In genomic region chr7:27113991-27114866, GRCh38 we compare ENCODE assay signal across 9 cellular contexts. TPM values are rescaled to one million over a fixed set of nuclear protein-coding genes. Genes with fewer than 3 reads are reported as not detected.
DNase-seq lines count a peak whose midpoint lies in the region; ATAC-seq and TF ChIP-seq lines count a peak whose summit lies in the region.
"Had no signal": no experiment of that assay in that cellular context is flagged by ENCODE, and none has a peak within 500 bp of the region (broad histone marks: within the 10 kb centered on the region; RNA-seq: fewer than 3 reads in every experiment).

No MANE protein-coding gene starts in this region.

- in situ Hi-C loops in Panc1 (cut with HindIII; ENCODE audit: low pct_unique_long_range_greater_than_20kb, low sequenced_read_pairs): no loop called here

- 17 to 24% (median 23%) methylated on average over 16 to 27 of the region's 27 CpGs for WGBS in psoas muscle, 3 donors

- H3K4me3 ChIP-seq in Panc1 (ENCODE audit: low read depth in 2 of 2, low read length in 2 of 2): peak overlapping the region; percentile 60 to 92
- H3K4me3 ChIP-seq in fibroblast of pulmonary artery (replicated peaks; ENCODE audit: low read depth, low read length): peak overlapping the region; percentile 27
- peak overlapping the region; percentile 82 for H3K4me3 ChIP-seq in psoas muscle

- H3K4me1 ChIP-seq in Panc1 (ENCODE audit: control insufficient read depth, insufficient read depth, low read length) (peaks cover 61% of the 10 kb centered on the region), psoas muscle (peaks cover 30% of the 10 kb centered on the region)

- DNase-seq in DMS53 (lab: John Stamatoyannopoulos, UW): peak; percentile 68
- no peak for DNase-seq in Panc1 (ENCODE audit: low read depth, low spot score)
- no peak for DNase-seq in fibroblast of pulmonary artery (ENCODE audit: low read depth)
- DNase-seq in psoas muscle: peak; percentile 67 to 69
- DNase-seq in stimulated activated CD4-positive, alpha-beta T cell treated with anti-CD3 and anti-CD28 coated beads, Interleukin-12 subunit alpha, Interleukin-12 subunit beta, amount 100 ng/mL, for 4 hours: no peak
- DNase-seq in GM19240 (ENCODE audit: insufficient read length, low spot score): no peak
- no peak for DNase-seq in NCI-H510A treated with DMSO at 0.1 percent for 48 hours (lab: John Stamatoyannopoulos, UW)
- no peak for DNase-seq in mesenteric fat pad (ENCODE audit: low spot score)
- DNase-seq: DND-41 had no signal

- ATAC-seq in Panc1 (peak; percentile 46), psoas muscle (peak; percentile 49 to 66 (median 53))

- TF ChIP-seq CTCF in Panc1 (IDR thresholded peaks at IDR 0.05): no peak
- no peak for TF ChIP-seq CTCF in fibroblast of pulmonary artery (IDR thresholded peaks at IDR 0.05; ENCODE audit: low read length, missing control alignments)
- TF ChIP-seq CTCF in psoas muscle (IDR thresholded peaks at IDR 0.05): no peak

- H3K27ac ChIP-seq in Panc1 (ENCODE audit: low read length) (peak overlapping the region; percentile 99), psoas muscle (peak overlapping the region; percentile 92)

- H3K27me3 ChIP-seq in Panc1 (ENCODE audit: control insufficient read depth, insufficient read depth, low read length) (no peaks in the 10 kb centered on the region), psoas muscle (ENCODE audit: insufficient read depth in 3 of 3, low read length in 2 of 3) (no peaks in the 10 kb centered on the region)

- no peaks in the 10 kb centered on the region for H3K36me3 ChIP-seq in Panc1 (ENCODE audit: control insufficient read depth, insufficient read depth, low read length)
- peaks cover 0 to 2% of the 10 kb centered on the region in 2 donors for H3K36me3 ChIP-seq in psoas muscle (ENCODE audit: insufficient read depth in 1 of 2, low read depth in 1 of 2)

- POLR2A ChIA-PET in Panc1 (lab: Charles Lee): interaction anchor here (0.7 to 3.1 kb wide), 3 partner anchors 17 to 1051 kb away, joined by 3 to 21 read pairs (median 5); partner anchors contain the start of gene HOXA1

- intact Hi-C loops in Panc1 (cut with micrococcal nuclease; ENCODE audit: unreplicated experiment) (loop anchor here (1.0 kb wide), 1 partner anchor 8 kb away; no protein-coding TSS in a partner anchor), psoas muscle (cut with DNase I) (no loop called here)

- no TSS peak for BruUV-seq in Panc1 (replicated peaks; lab: Mats Ljungman, UMichigan)

- CTCF ChIA-PET in Panc1 (lab: Charles Lee): interaction anchor here (0.6 kb wide), 1 partner anchor 66 kb away, joined by 3 read pairs; no protein-coding TSS in a partner anchor

- H3K9me3 ChIP-seq in Panc1 (ENCODE audit: control insufficient read depth, insufficient read depth, low read depth, low read length) (no peaks in the 10 kb centered on the region), psoas muscle (no peaks in the 10 kb centered on the region)

RNA-seq across cellular contexts. Expression of gene HOXA2, which starts 11.7 kb away (rescaled TPM):
- total RNA-seq in Panc1 (2021; ENCODE audit: unreplicated experiment) (2.9 TPM), psoas muscle (1 to 10 TPM in 1 of 4 donors, under 1 TPM in 3; 0.17 to 1.1 (median 0.53) TPM), mesenteric fat pad (1.2 TPM)
- 0.84 TPM for polyA plus RNA-seq in Panc1 (2012; ENCODE audit: insufficient read length)
- polyA plus RNA-seq in psoas muscle: under 1 TPM; 0.23 to 0.42 (median 0.29) TPM

RNA-seq across cellular contexts. Expression of gene HOXA4, which starts 16.3 kb away (rescaled TPM):
- total RNA-seq in Panc1 (2021; ENCODE audit: unreplicated experiment) (0.39 TPM), psoas muscle (10 to 100 TPM in 2 of 4 donors, 1 to 10 TPM in 2; 7.2 to 11.5 (median 9.1) TPM), mesenteric fat pad (4.0 TPM)
- polyA plus RNA-seq in Panc1 (2012; ENCODE audit: insufficient read length): 0.45 TPM
- 10 to 100 TPM in 2 of 3 donors, 1 to 10 TPM in 1; 6.8 to 20.8 (median 12.5) TPM for polyA plus RNA-seq in psoas muscle

RNA-seq across cellular contexts. Expression of gene HOXA1, which starts 18.4 kb away (rescaled TPM):
- total RNA-seq in Panc1 (2021; ENCODE audit: unreplicated experiment) (8.8 TPM), psoas muscle (under 1 TPM in 2 of 4 donors, not detected in 2; 0.17 to 0.21 TPM), mesenteric fat pad (1.3 TPM)
- polyA plus RNA-seq in Panc1 (2012; ENCODE audit: insufficient read length): 5.3 TPM
- under 1 TPM; 0.03 to 0.22 (median 0.22) TPM for polyA plus RNA-seq in psoas muscle

RNA-seq across cellular contexts. Expression of gene HOXA5, which starts 29.3 kb away (rescaled TPM):
- total RNA-seq in Panc1 (2021; ENCODE audit: unreplicated experiment) (3.9 TPM), psoas muscle (10 to 100 TPM in 1 of 4 donors, 1 to 10 TPM in 3; 4.7 to 18.8 (median 8.1) TPM), mesenteric fat pad (15.3 TPM)
- 3.0 TPM for polyA plus RNA-seq in Panc1 (2012; ENCODE audit: insufficient read length)
- 1 to 10 TPM; 2.6 to 7.6 (median 4.6) TPM for polyA plus RNA-seq in psoas muscle

RNA-seq across cellular contexts. Expression of gene HOXA6, which starts 33.3 kb away (rescaled TPM):
- 3.3 TPM for total RNA-seq in Panc1 (2021; ENCODE audit: unreplicated experiment)
- polyA plus RNA-seq in Panc1 (2012; ENCODE audit: insufficient read length): 4.8 TPM
- total RNA-seq in psoas muscle: 1 to 10 TPM; 2.5 to 3.7 (median 3.1) TPM
- polyA plus RNA-seq in psoas muscle: 1 to 10 TPM in 2 of 3 donors, under 1 TPM in 1; 0.64 to 3.2 (median 1.5) TPM
- total RNA-seq in mesenteric fat pad: 3.1 TPM

Comparison
In these comparisons a context has a peak if more than half of its experiments do, and no peak if none do; other contexts are left out.
1. DNase-seq: peak in DMS53 (single experiment) and psoas muscle (2 of 2); none in Panc1 (single experiment), fibroblast of pulmonary artery (single experiment), stimulated activated CD4-positive, alpha-beta T cell treated with anti-CD3 and anti-CD28 coated beads, Interleukin-12 subunit alpha, Interleukin-12 subunit beta, amount 100 ng/mL, for 4 hours (single experiment), GM19240 (single experiment), NCI-H510A treated with DMSO at 0.1 percent for 48 hours (single experiment) and mesenteric fat pad (single experiment).
2. H3K4me3 ChIP-seq: peak in every context shown above with its lines; median percentile 82 in psoas muscle; 76 in Panc1; 27 in fibroblast of pulmonary artery.